In genomic region chr4:74812056-74812455, GRCh38 we compare ENCODE assay signal across 2 cellular contexts. TPM values are rescaled to one million over a fixed set of nuclear protein-coding genes. Genes with fewer than 3 reads are reported as not detected.
"Had no signal": no experiment of that assay in that cellular context is flagged by ENCODE, and none has a peak within 500 bp of the region (broad histone marks: within the 10 kb centered on the region; RNA-seq: fewer than 3 reads in every experiment).

No MANE protein-coding gene starts in this region.

RNA-seq across cellular contexts. Expression of gene BTC, which starts 17.7 kb away (rescaled TPM):
- polyA plus RNA-seq: immature natural killer cell; naive thymus-derived CD4-positive, alpha-beta T cell had no signal
